1 cellular context compared by ENCODE assay signal in genomic region chr3:44339990-44340389, GRCh38.
TF ChIP-seq lines count a peak whose summit lies in the region.

No MANE protein-coding gene starts in this region.

TF ChIP-seq in GM23338, 12 proteins besides CTCF, POLR2A, EP300 and RAD21 (continued from another document):
- no peak for TF ChIP-seq ZNF462 (CRISPR knock-in tag; IDR thresholded peaks at IDR 0.05)
- TF ChIP-seq STAT1 (IDR thresholded peaks at IDR 0.05; ENCODE audit: unreplicated experiment) = no peak
- TF ChIP-seq CREB1 (CRISPR knock-in tag; IDR thresholded peaks at IDR 0.05; ENCODE audit: low read depth) = no peak
- no peak for TF ChIP-seq JUNB (IDR thresholded peaks at IDR 0.05; ENCODE audit: unreplicated experiment)
- TF ChIP-seq ZNF331 (CRISPR knock-in tag; IDR thresholded peaks at IDR 0.05; ENCODE audit: low read depth) = no peak
- TF ChIP-seq NANOG (IDR thresholded peaks at IDR 0.05; ENCODE audit: borderline replicate concordance) = no peak
- no peak for TF ChIP-seq EZH2 (IDR thresholded peaks at IDR 0.05; ENCODE audit: low read depth, unreplicated experiment)
- no peak for TF ChIP-seq ZNF114 (CRISPR knock-in tag; IDR thresholded peaks at IDR 0.05)
- no peak for TF ChIP-seq POLR2AphosphoS5 (IDR thresholded peaks at IDR 0.05; ENCODE audit: low read depth)
- no peak for TF ChIP-seq EZH2phosphoT487 (IDR thresholded peaks at IDR 0.05; ENCODE audit: unreplicated experiment)
- TF ChIP-seq ETS1 (IDR thresholded peaks at IDR 0.05) = no peak
